In genomic region chr19:10670876-10671804, GRCh38 we compare ENCODE assay signal across 16 cellular contexts. TPM values are rescaled to one million over a fixed set of nuclear protein-coding genes. Genes with fewer than 3 reads are reported as not detected.
DNase-seq lines count a peak whose midpoint lies in the region; ATAC-seq and TF ChIP-seq lines count a peak whose summit lies in the region.
"Had no signal": no experiment of that assay in that cellular context is flagged by ENCODE, and none has a peak within 500 bp of the region (broad histone marks: within the 10 kb centered on the region; RNA-seq: fewer than 3 reads in every experiment).

No MANE protein-coding gene starts in this region.

- H3K27me3 ChIP-seq in tibial artery (no peaks in the 10 kb centered on the region), gastroesophageal sphincter (no peaks in the 10 kb centered on the region), sigmoid colon (no peaks in the 10 kb centered on the region)
- H3K27me3 ChIP-seq: neutrophil had no signal

- H3K4me3 ChIP-seq in tibial artery = no peak overlapping the region
- no peak overlapping the region for H3K4me3 ChIP-seq in gastroesophageal sphincter
- H3K4me3 ChIP-seq in sigmoid colon = no peak overlapping the region
- H3K4me3 ChIP-seq: skin epidermis had no signal

- intact Hi-C loops in natural killer cell (cut with micrococcal nuclease) = no loop called here
- intact Hi-C loops in tibial artery (cut with DNase I; ENCODE audit: low total_unique reads) = no loop called here
- intact Hi-C loops in sigmoid colon (cut with DNase I) = no loop called here

- H3K36me3 ChIP-seq in tibial artery = peaks cover 26 to 46% (median 38%) of the 10 kb centered on the region in 3 donors
- H3K36me3 ChIP-seq in gastroesophageal sphincter = peaks cover 0 to 60% of the 10 kb centered on the region in 2 donors
- H3K36me3 ChIP-seq in sigmoid colon = peaks cover 6 to 44% (median 28%) of the 10 kb centered on the region in 4 donors

- no peak for TF ChIP-seq EP300 in gastroesophageal sphincter (IDR thresholded peaks at IDR 0.05)
- no peak for TF ChIP-seq EP300 in sigmoid colon (IDR thresholded peaks at IDR 0.05)

- H3K36me3 Mint-ChIP-seq in natural killer cell = no peaks in the 10 kb centered on the region
- no peaks in the 10 kb centered on the region for H3K36me3 Mint-ChIP-seq in natural killer cell treated with Interleukin-12 subunit alpha and Interleukin-12 subunit beta and Interleukin-15 and Interleukin-18, amount 100 ng/mL, for 72 hours
- no peaks in the 10 kb centered on the region for H3K36me3 Mint-ChIP-seq in T-helper 17 cell (ENCODE audit: low read depth)
- no peaks in the 10 kb centered on the region for H3K36me3 Mint-ChIP-seq in glutamatergic neuron (ENCODE audit: unreplicated experiment)

- H3K9me3 Mint-ChIP-seq in natural killer cell (no peaks in the 10 kb centered on the region), glutamatergic neuron (ENCODE audit: unreplicated experiment) (no peaks in the 10 kb centered on the region)
- H3K9me3 Mint-ChIP-seq in natural killer cell treated with Interleukin-12 subunit alpha and Interleukin-12 subunit beta and Interleukin-15 and Interleukin-18, amount 100 ng/mL, for 72 hours = no peaks in the 10 kb centered on the region
- H3K9me3 Mint-ChIP-seq: activated CD4-positive, alpha-beta T cell treated with anti-CD3 and anti-CD28 coated beads, Interleukin-2, amount 10 ng/mL, durations not matched to agents 24 days and 14 days; activated naive CD8-positive, alpha-beta T cell treated with anti-CD3 and anti-CD28 coated beads, Interleukin-2, amount 10 ng/mL, durations not matched to agents 7 days and 5 days had no signal

- no peaks in the 10 kb centered on the region for H3K9me3 ChIP-seq in T-helper 17 cell (ENCODE audit: control insufficient read depth, low read length, poor library complexity, severe bottlenecking)
- H3K9me3 ChIP-seq in tibial artery = no peaks in the 10 kb centered on the region
- no peaks in the 10 kb centered on the region for H3K9me3 ChIP-seq in gastroesophageal sphincter
- H3K9me3 ChIP-seq in sigmoid colon = no peaks in the 10 kb centered on the region
- H3K9me3 ChIP-seq: neutrophil had no signal

- peaks cover 0 to 22% (median 14%) of the 10 kb centered on the region in 4 donors for H3K4me1 ChIP-seq in tibial artery
- peaks cover 0 to 64% (median 6%) of the 10 kb centered on the region in 3 donors for H3K4me1 ChIP-seq in gastroesophageal sphincter
- peaks cover 0 to 49% (median 21%) of the 10 kb centered on the region in 4 donors for H3K4me1 ChIP-seq in sigmoid colon

- no peak for TF ChIP-seq CTCF in natural killer cell (IDR thresholded peaks at IDR 0.05)
- no peak for TF ChIP-seq CTCF in glutamatergic neuron (IDR thresholded peaks at IDR 0.05; ENCODE audit: partially characterized antibody, unreplicated experiment)
- no peak for TF ChIP-seq CTCF in tibial artery (IDR thresholded peaks at IDR 0.05)
- TF ChIP-seq CTCF in gastroesophageal sphincter (IDR thresholded peaks at IDR 0.05) = no peak
- TF ChIP-seq CTCF in sigmoid colon (IDR thresholded peaks at IDR 0.05) = no peak

- TF ChIP-seq POLR2A in gastroesophageal sphincter (IDR thresholded peaks at IDR 0.05) = no peak
- no peak for TF ChIP-seq POLR2A in sigmoid colon (IDR thresholded peaks at IDR 0.05)

- DNase-seq in natural killer cell (no peak), T-helper 17 cell (no peak), glutamatergic neuron (no peak), tibial artery (no peak), sigmoid colon (no peak)
- no peak for DNase-seq in natural killer cell treated with Interleukin-12 subunit alpha and Interleukin-12 subunit beta and Interleukin-15 and Interleukin-18, amount 100 ng/mL, for 72 hours (ENCODE audit: low spot score)
- DNase-seq: activated CD4-positive, alpha-beta T cell treated with anti-CD3 and anti-CD28 coated beads, Interleukin-2, amount 10 ng/mL, durations not matched to agents 24 days and 14 days; activated naive CD8-positive, alpha-beta T cell treated with anti-CD3 and anti-CD28 coated beads, Interleukin-2, amount 10 ng/mL, durations not matched to agents 7 days and 5 days; kidney; NCI-H2029 treated with DMSO at 0.1 percent for 48 hours; NCI-H69; stimulated activated CD4-positive, alpha-beta T cell treated with anti-CD3 and anti-CD28 coated beads, Interleukin-4, amount 100 ng/mL, for 1 hour had no signal

- H3K27me3 Mint-ChIP-seq in natural killer cell (ENCODE audit: low read depth in 2 of 2) (no peaks in the 10 kb centered on the region), T-helper 17 cell (no peaks in the 10 kb centered on the region), glutamatergic neuron (ENCODE audit: unreplicated experiment) (peaks cover 2% of the 10 kb centered on the region)
- no peaks in the 10 kb centered on the region for H3K27me3 Mint-ChIP-seq in natural killer cell treated with Interleukin-12 subunit alpha and Interleukin-12 subunit beta and Interleukin-15 and Interleukin-18, amount 100 ng/mL, for 72 hours
- H3K27me3 Mint-ChIP-seq: activated CD4-positive, alpha-beta T cell treated with anti-CD3 and anti-CD28 coated beads, Interleukin-2, amount 10 ng/mL, durations not matched to agents 24 days and 14 days; activated naive CD8-positive, alpha-beta T cell treated with anti-CD3 and anti-CD28 coated beads, Interleukin-2, amount 10 ng/mL, durations not matched to agents 7 days and 5 days had no signal

- peak overlapping the region; percentile 20 to 73 for H3K27ac Mint-ChIP-seq in natural killer cell
- no peak overlapping the region for H3K27ac Mint-ChIP-seq in natural killer cell treated with Interleukin-12 subunit alpha and Interleukin-12 subunit beta and Interleukin-15 and Interleukin-18, amount 100 ng/mL, for 72 hours
- peak overlapping the region; percentile 76 for H3K27ac Mint-ChIP-seq in T-helper 17 cell
- H3K27ac Mint-ChIP-seq in glutamatergic neuron (ENCODE audit: unreplicated experiment) = peak overlapping the region; percentile 31
- H3K27ac Mint-ChIP-seq: activated CD4-positive, alpha-beta T cell treated with anti-CD3 and anti-CD28 coated beads, Interleukin-2, amount 10 ng/mL, durations not matched to agents 24 days and 14 days; activated naive CD8-positive, alpha-beta T cell treated with anti-CD3 and anti-CD28 coated beads, Interleukin-2, amount 10 ng/mL, durations not matched to agents 7 days and 5 days had no signal

- H3K4me3 Mint-ChIP-seq in natural killer cell (no peak overlapping the region), T-helper 17 cell (no peak overlapping the region), glutamatergic neuron (ENCODE audit: unreplicated experiment) (no peak overlapping the region)
- H3K4me3 Mint-ChIP-seq in natural killer cell treated with Interleukin-12 subunit alpha and Interleukin-12 subunit beta and Interleukin-15 and Interleukin-18, amount 100 ng/mL, for 72 hours = no peak overlapping the region
- H3K4me3 Mint-ChIP-seq: activated CD4-positive, alpha-beta T cell treated with anti-CD3 and anti-CD28 coated beads, Interleukin-2, amount 10 ng/mL, durations not matched to agents 24 days and 14 days; activated naive CD8-positive, alpha-beta T cell treated with anti-CD3 and anti-CD28 coated beads, Interleukin-2, amount 10 ng/mL, durations not matched to agents 7 days and 5 days had no signal

- no peak overlapping the region for H3K27ac ChIP-seq in tibial artery
- H3K27ac ChIP-seq in gastroesophageal sphincter = peak overlapping the region in 1 of 4 donors; percentile 31
- no peak overlapping the region for H3K27ac ChIP-seq in sigmoid colon
- H3K27ac ChIP-seq: neutrophil, skin epidermis had no signal

- ATAC-seq in natural killer cell (peak in 1 of 3 donors; percentile 14), T-helper 17 cell (no peak), HG02588 (IDR thresholded peaks at IDR 0.05; ENCODE audit: unreplicated experiment) (no peak), gastroesophageal sphincter (no peak)
- no peak for ATAC-seq in natural killer cell treated with Interleukin-12 subunit alpha and Interleukin-12 subunit beta and Interleukin-15 and Interleukin-18, amount 100 ng/mL, for 72 hours

- 51 to 70% methylated on average over 2 to 13 of the region's 24 CpGs for WGBS in gastroesophageal sphincter (ENCODE audit: low coverage in 1 of 2), 2 donors
- WGBS in sigmoid colon, 2 donors = 86 to 88% methylated on average over 24 of the region's 24 CpGs

- H3K4me1 Mint-ChIP-seq in natural killer cell = peaks cover 33 to 34% of the 10 kb centered on the region in 2 donors
- H3K4me1 Mint-ChIP-seq in natural killer cell treated with Interleukin-12 subunit alpha and Interleukin-12 subunit beta and Interleukin-15 and Interleukin-18, amount 100 ng/mL, for 72 hours (ENCODE audit: low read depth in 2 of 2) = peaks cover 28 to 30% of the 10 kb centered on the region in 2 donors
- H3K4me1 Mint-ChIP-seq in T-helper 17 cell = peaks cover 23% of the 10 kb centered on the region
- peaks cover 7% of the 10 kb centered on the region for H3K4me1 Mint-ChIP-seq in glutamatergic neuron (ENCODE audit: low read depth, unreplicated experiment)

RNA-seq across cellular contexts. Expression of gene ILF3, which starts 17.0 kb away (rescaled TPM):
- 100 to 1,000 TPM; 329 to 365 (median 332) TPM for total RNA-seq in natural killer cell
- total RNA-seq in natural killer cell treated with Interleukin-12 subunit alpha and Interleukin-12 subunit beta and Interleukin-15 and Interleukin-18, amount 100 ng/mL, for 72 hours = 100 to 1,000 TPM; 298 to 579 TPM
- total RNA-seq in T-helper 17 cell = 100 to 1,000 TPM; 428 to 456 TPM
- total RNA-seq in glutamatergic neuron (ENCODE audit: unreplicated experiment) = 536 TPM
- 100 to 1,000 TPM in 3 of 4 donors, 10 to 100 TPM in 1; 67.2 to 128 (median 120) TPM for total RNA-seq in gastroesophageal sphincter
- 100 to 1,000 TPM in 2 of 4 donors, 10 to 100 TPM in 2; 83.5 to 109 (median 94.8) TPM for total RNA-seq in sigmoid colon
- polyA plus RNA-seq in sigmoid colon = 100 to 1,000 TPM in 1 of 3 donors, 10 to 100 TPM in 2; 25.7 to 146 (median 30.6) TPM

RNA-seq across cellular contexts. Expression of gene QTRT1, which starts 30.1 kb away (rescaled TPM):
- total RNA-seq in natural killer cell (10 to 100 TPM; 29.0 to 37.5 (median 29.9) TPM), T-helper 17 cell (10 to 100 TPM; 49.4 to 56.9 TPM), glutamatergic neuron (ENCODE audit: unreplicated experiment) (35.1 TPM), gastroesophageal sphincter (10 to 100 TPM; 19.6 to 36.6 (median 22.7) TPM), sigmoid colon (10 to 100 TPM; 21.7 to 34.2 (median 29.7) TPM)
- total RNA-seq in natural killer cell treated with Interleukin-12 subunit alpha and Interleukin-12 subunit beta and Interleukin-15 and Interleukin-18, amount 100 ng/mL, for 72 hours = 100 to 1,000 TPM in 1 of 2 donors, 10 to 100 TPM in 1; 32.0 to 110 TPM
- 10 to 100 TPM; 64.9 to 93.6 (median 69.8) TPM for polyA plus RNA-seq in sigmoid colon

RNA-seq across cellular contexts. Expression of gene SLC44A2, which starts 45.8 kb away (rescaled TPM):
- total RNA-seq in natural killer cell = 100 to 1,000 TPM; 231 to 306 (median 279) TPM
- 10 to 100 TPM; 63.9 to 67.9 TPM for total RNA-seq in natural killer cell treated with Interleukin-12 subunit alpha and Interleukin-12 subunit beta and Interleukin-15 and Interleukin-18, amount 100 ng/mL, for 72 hours
- 100 to 1,000 TPM; 186 to 200 TPM for total RNA-seq in T-helper 17 cell
- total RNA-seq in glutamatergic neuron (ENCODE audit: unreplicated experiment) = 129 TPM
- total RNA-seq in gastroesophageal sphincter = 10 to 100 TPM; 34.3 to 51.7 (median 41.5) TPM
- total RNA-seq in sigmoid colon = 10 to 100 TPM; 19.3 to 31.0 (median 25.3) TPM
- polyA plus RNA-seq in sigmoid colon = 10 to 100 TPM; 12.9 to 88.6 (median 23.4) TPM

RNA-seq across cellular contexts. Expression of gene DNM2, which starts 46.7 kb away (rescaled TPM):
- 100 to 1,000 TPM; 419 to 491 (median 428) TPM for total RNA-seq in natural killer cell
- total RNA-seq in natural killer cell treated with Interleukin-12 subunit alpha and Interleukin-12 subunit beta and Interleukin-15 and Interleukin-18, amount 100 ng/mL, for 72 hours = 100 to 1,000 TPM; 403 to 422 TPM
- 100 to 1,000 TPM; 267 to 273 TPM for total RNA-seq in T-helper 17 cell
- total RNA-seq in glutamatergic neuron (ENCODE audit: unreplicated experiment) = 227 TPM
- total RNA-seq in gastroesophageal sphincter = 100 to 1,000 TPM in 2 of 4 donors, 10 to 100 TPM in 2; 79.1 to 115 (median 96.8) TPM
- total RNA-seq in sigmoid colon = 10 to 100 TPM; 53.2 to 96.7 (median 64.1) TPM
- 100 to 1,000 TPM; 152 to 326 (median 222) TPM for polyA plus RNA-seq in sigmoid colon

Comparison
In these comparisons a context has a peak if more than half of its experiments do, and no peak if none do; other contexts are left out.
1. H3K27ac Mint-ChIP-seq: peak in natural killer cell (2 of 2), T-helper 17 cell (single experiment) and glutamatergic neuron (single experiment); none in natural killer cell treated with Interleukin-12 subunit alpha and Interleukin-12 subunit beta and Interleukin-15 and Interleukin-18, amount 100 ng/mL, for 72 hours (0 of 2).